ENCODE assay signal across 9 cellular contexts in the genomic region with DNA sequence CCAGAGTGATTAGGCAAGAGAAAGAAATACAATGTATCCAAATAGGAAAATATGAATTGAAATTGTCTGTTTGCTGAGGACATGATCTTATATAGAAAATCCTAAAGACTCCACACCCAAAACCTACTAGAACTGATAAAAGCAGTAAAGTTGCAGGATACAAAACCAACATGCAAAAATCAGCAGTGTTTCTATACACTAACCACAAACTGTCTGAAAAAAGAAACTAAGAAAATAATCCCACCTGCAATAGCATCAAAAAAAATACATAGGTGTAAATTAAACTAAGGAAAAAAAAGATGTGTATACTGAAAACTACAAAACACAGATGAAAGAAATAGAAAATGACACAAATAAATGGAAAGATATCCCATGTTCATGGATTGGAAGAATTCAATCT.
"Had no signal": no experiment of that assay in that cellular context is flagged by ENCODE, and none has a peak within 500 bp of the region (broad histone marks: within the 10 kb centered on the region; RNA-seq: fewer than 3 reads in every experiment).

No MANE protein-coding gene starts in this region.

- H3K27ac ChIP-seq: GM23248 had no signal

- H3K9me3 ChIP-seq: HAP-1 had no signal

- H3K4me3 ChIP-seq: GM23248, GM23338, HAP-1 had no signal

- H2AFZ ChIP-seq: GM23248, GM23338 had no signal

- DNase-seq: GM23248, GOT3, H7, H9, HCEC 1CT, HFFc6 had no signal

- ATAC-seq: GM23338, HCT116 had no signal

- H3K9ac ChIP-seq: GM23248 had no signal

- H3K4me1 ChIP-seq: HAP-1 had no signal

- H3K4me2 ChIP-seq: GM23338 had no signal

- H3K36me3 ChIP-seq: HAP-1 had no signal
